11 cellular contexts compared by ENCODE assay signal in the genomic region with DNA sequence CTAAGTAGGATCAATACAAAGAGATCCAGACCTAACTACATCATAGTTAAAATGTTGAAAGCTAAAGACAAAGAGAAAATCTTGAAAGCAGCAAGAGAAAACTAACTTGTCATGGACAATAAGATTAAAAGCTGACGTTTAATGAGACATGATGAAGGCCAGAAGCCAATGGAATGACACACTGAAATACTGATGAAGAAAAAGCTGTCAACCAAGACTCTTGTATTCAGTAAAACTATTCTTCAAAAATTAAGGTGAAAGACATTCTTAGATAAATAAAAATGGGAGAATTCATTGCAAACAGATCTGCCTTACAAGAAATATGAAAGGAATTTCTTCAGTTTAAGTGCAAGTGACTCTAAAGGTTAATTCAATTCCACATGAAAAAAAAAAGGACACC.
"Had no signal": no experiment of that assay in that cellular context is flagged by ENCODE, and none has a peak within 500 bp of the region (broad histone marks: within the 10 kb centered on the region; RNA-seq: fewer than 3 reads in every experiment).

No MANE protein-coding gene starts in this region.

- H2AFZ ChIP-seq: GM23248, GM23338 had no signal

- H3K4me2 ChIP-seq: GM23338 had no signal

- H3K4me3 ChIP-seq: GM23248, GM23338, HAP-1 had no signal

- ATAC-seq: GM23338, HCT116 had no signal

- H3K36me3 ChIP-seq: HAP-1 had no signal

- H3K27ac ChIP-seq: GM23248 had no signal

- H3K4me1 ChIP-seq: HAP-1 had no signal

- DNase-seq: GM23248, GOT3, H7, H9, HCEC 1CT, HFFc6 had no signal

- H3K9ac ChIP-seq: GM23248 had no signal

- H3K9me3 ChIP-seq: HAP-1 had no signal

- FAIRE-seq: H1, H54 had no signal
